8 cellular contexts compared by ENCODE assay signal in genomic region chr11:44556735-44557409, GRCh38. TPM values are rescaled to one million over a fixed set of nuclear protein-coding genes. Genes with fewer than 3 reads are reported as not detected.
A peak's percentile ranks its signal among the peaks of the same experiment; 100 is the strongest.
DNase-seq lines count a peak whose midpoint lies in the region; TF ChIP-seq lines count a peak whose summit lies in the region.

No MANE protein-coding gene starts in this region.

- no peak overlapping the region for H3K9ac ChIP-seq in neural progenitor cell

- no peak overlapping the region for H3K4me2 ChIP-seq in neural progenitor cell

- H3K36me3 ChIP-seq in esophagus squamous epithelium = no peaks in the 10 kb centered on the region
- H3K36me3 ChIP-seq in neural progenitor cell = no peaks in the 10 kb centered on the region

- peaks cover 39% of the 10 kb centered on the region for H3F3A ChIP-seq in neural progenitor cell (ENCODE audit: low read depth)

- no peak overlapping the region for H3K4me3 ChIP-seq in HFF-Myc (replicated peaks; ENCODE audit: low read depth, low read length)
- no peak overlapping the region for H3K4me3 ChIP-seq in esophagus squamous epithelium
- H3K4me3 ChIP-seq in neural progenitor cell = no peak overlapping the region

- no peaks in the 10 kb centered on the region for H4K20me1 ChIP-seq in neural progenitor cell (ENCODE audit: low read depth)

- peaks cover 7% of the 10 kb centered on the region for H3K9me3 Mint-ChIP-seq in neural progenitor cell

- no peak overlapping the region for H2AFZ ChIP-seq in neural progenitor cell (replicated peaks)

- peak; percentile 59 for DNase-seq in EL
- no peak for DNase-seq in HFF-Myc (ENCODE audit: extremely low read depth, low read depth)
- peak; percentile 60 for DNase-seq in NCI-H69 (lab: John Stamatoyannopoulos, UW)
- DNase-seq in activated T-cell treated with anti-CD3 and anti-CD28 coated beads for 4 hours = peak; percentile 52
- DNase-seq in esophagus squamous epithelium (lab: John Stamatoyannopoulos, UW) = no peak
- peak; percentile 74 for DNase-seq in neural progenitor cell (ENCODE audit: low spot score)
- DNase-seq in ureter (ENCODE audit: low spot score) = peak; percentile 66
- DNase-seq in NCI-H2107 treated with DMSO at 0.1 percent for 48 hours (lab: John Stamatoyannopoulos, UW; ENCODE audit: unreplicated experiment) = no peak

- peaks cover 47% of the 10 kb centered on the region for H3K4me1 Mint-ChIP-seq in neural progenitor cell

- H3K27ac ChIP-seq in esophagus squamous epithelium = no peak overlapping the region
- H3K27ac ChIP-seq in neural progenitor cell = no peak overlapping the region

- no peaks in the 10 kb centered on the region for H3K27me3 ChIP-seq in esophagus squamous epithelium
- no peaks in the 10 kb centered on the region for H3K27me3 ChIP-seq in neural progenitor cell

- no peak overlapping the region for H3K4me3 Mint-ChIP-seq in neural progenitor cell

- WGBS in esophagus squamous epithelium, 2 donors = 26 to 28% methylated on average over 8 to 9 of the region's 11 CpGs

- H3K9me3 ChIP-seq in esophagus squamous epithelium (no peaks in the 10 kb centered on the region), neural progenitor cell (ENCODE audit: low read depth) (no peaks in the 10 kb centered on the region)

- TF ChIP-seq CTCF in HFF-Myc (IDR thresholded peaks at IDR 0.05; ENCODE audit: low read depth, low read length, missing control alignments) (peak; percentile 69), esophagus squamous epithelium (IDR thresholded peaks at IDR 0.05) (peak; percentile 43 to 91 (median 88)), neural progenitor cell (IDR thresholded peaks at IDR 0.05) (peak; percentile 85)

- no peaks in the 10 kb centered on the region for H3K36me3 Mint-ChIP-seq in neural progenitor cell

- intact Hi-C loops in esophagus squamous epithelium (cut with DNase I) = loop anchor here (2.0 to 10.0 kb wide), 2 partner anchors 60 to 218 kb away; no protein-coding TSS in a partner anchor

- H3K27me3 Mint-ChIP-seq in neural progenitor cell (ENCODE audit: insufficient read depth, low read depth) = peaks cover under 1% of the 10 kb centered on the region

- no peak for TF ChIP-seq POLR2A in esophagus squamous epithelium (IDR thresholded peaks at IDR 0.05)

- H3K4me1 ChIP-seq in esophagus squamous epithelium (peaks cover 0 to 40% (median 25%) of the 10 kb centered on the region in 3 donors), neural progenitor cell (peaks cover 36% of the 10 kb centered on the region)

- no peaks in the 10 kb centered on the region for H3K79me2 ChIP-seq in neural progenitor cell (ENCODE audit: low read depth)

- peak overlapping the region; percentile 28 for H3K27ac Mint-ChIP-seq in neural progenitor cell

RNA-seq across cellular contexts. Expression of gene CD82, which starts 8.6 kb away (rescaled TPM):
- 100 to 1,000 TPM in 3 of 4 donors, 10 to 100 TPM in 1; 70.9 to 137 (median 108) TPM for total RNA-seq in esophagus squamous epithelium
- total RNA-seq in neural progenitor cell (ENCODE audit: low replicate concordance) = 8.8 and 16.2 TPM in 2 replicates
- total RNA-seq in ureter = 148 TPM

Comparison
In these comparisons a context has a peak if more than half of its experiments do, and no peak if none do; other contexts are left out.
1. DNase-seq: peak in EL (single experiment), NCI-H69 (single experiment), activated T-cell treated with anti-CD3 and anti-CD28 coated beads for 4 hours (single experiment), neural progenitor cell (single experiment) and ureter (single experiment); none in HFF-Myc (single experiment), esophagus squamous epithelium (single experiment) and NCI-H2107 treated with DMSO at 0.1 percent for 48 hours (single experiment).
2. Peak in every context shown above with its lines, with median percentiles within 50 percentile points of each other: CTCF ChIP-seq.